ENCODE assay signal across 8 cellular contexts in the genomic region with DNA sequence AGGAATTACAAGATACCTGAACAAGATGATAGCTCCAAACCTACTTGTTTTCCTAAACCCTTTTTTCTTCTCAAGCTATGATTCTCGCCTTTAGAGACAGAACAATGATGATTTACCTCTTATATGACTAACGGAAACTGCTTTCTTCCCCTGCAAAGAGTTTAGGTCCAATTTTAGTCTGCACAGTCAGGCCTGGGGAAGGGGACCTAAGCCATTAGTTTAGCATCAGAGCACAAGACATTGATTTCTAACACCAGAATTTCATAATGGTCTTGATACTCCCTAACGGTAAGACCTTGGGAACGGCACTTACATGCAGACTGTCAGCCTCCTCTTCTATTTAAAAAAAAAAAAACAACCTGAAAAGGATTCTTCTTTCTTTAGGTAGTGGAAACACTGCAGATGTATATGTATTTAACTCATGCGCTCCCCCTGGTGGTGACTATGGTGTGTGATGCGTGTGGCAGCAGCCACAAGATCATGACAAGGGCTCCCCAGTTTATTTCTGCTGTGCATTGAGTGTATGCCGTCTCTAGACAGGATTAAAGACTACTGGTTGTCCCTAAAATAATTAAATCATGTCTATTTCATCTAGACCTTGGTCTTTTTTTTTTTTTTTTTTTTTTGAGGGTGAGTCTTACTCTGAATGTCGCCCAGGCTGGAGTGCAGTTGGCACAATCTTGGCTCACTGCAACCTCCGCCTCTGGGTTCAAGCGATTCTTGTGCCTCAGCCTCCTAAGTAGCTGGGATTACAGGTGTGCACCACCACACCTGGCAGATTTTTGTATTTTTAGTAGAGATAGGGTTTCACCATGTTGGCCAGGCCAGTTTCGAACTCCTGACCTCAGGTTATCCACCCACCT.
DNase-seq lines count a peak whose midpoint lies in the region; ATAC-seq, FAIRE-seq and TF ChIP-seq lines count a peak whose summit lies in the region.

No MANE protein-coding gene starts in this region.

- CTCF ChIA-PET in AG04449 (lab: Yijun Ruan, JAX), result interaction anchor here (0.6 to 11.9 kb wide), 41 partner anchors 8 to 287 kb away, joined by 3 to 408 read pairs (median 4); a partner anchor contains a TSS

- DNase-seq in AG04449 (ENCODE audit: low read depth, low spot score) (no peak), H54 (ENCODE audit: insufficient read length, low spot score) (peak; percentile 80), NCI-H446 treated with DMSO at 0.1 percent for 48 hours (lab: John Stamatoyannopoulos, UW) (peak; percentile 49), caudate nucleus (lab: John Stamatoyannopoulos, UW) (peak in 53 of 61 donors; percentile 5 to 93 (median 50)), kidney tubule cell (ENCODE audit: low spot score) (peak; percentile 73)
- peak; percentile 75 to 91 (median 80) for DNase-seq in activated CD4-positive, CD25-positive, alpha-beta regulatory T cell (lab: John Stamatoyannopoulos, UW)
- peak; percentile 92 to 96 for DNase-seq in stimulated activated CD4-positive, alpha-beta T cell treated with anti-CD3 and anti-CD28 coated beads, Interleukin-2, amount 100 ng/mL, for 24 hours

- H3K4me3 ChIP-seq in AG04449 (ENCODE audit: low read depth, low read length), result no peak overlapping the region

- no peak overlapping the region for H3K27ac ChIP-seq in caudate nucleus (ENCODE audit: low read depth, low read length)

- FAIRE-seq in H54 (lab: Jason Lieb, UNC), result no peak

- POLR2A ChIA-PET in AG04449 (lab: Yijun Ruan, JAX), result no interaction called here

- peak; percentile 73 for TF ChIP-seq CTCF in AG04449 (IDR thresholded peaks at IDR 0.05; ENCODE audit: insufficient read depth, low read length, missing control alignments)

- ATAC-seq in HG03571 (IDR thresholded peaks at IDR 0.05; ENCODE audit: unreplicated experiment), result no peak

- no peak for TF ChIP-seq POLR2A in H54 (IDR thresholded peaks at IDR 0.05; ENCODE audit: low read depth, low read length)
